ENCODE assay signal across 9 cellular contexts in the genomic region with DNA sequence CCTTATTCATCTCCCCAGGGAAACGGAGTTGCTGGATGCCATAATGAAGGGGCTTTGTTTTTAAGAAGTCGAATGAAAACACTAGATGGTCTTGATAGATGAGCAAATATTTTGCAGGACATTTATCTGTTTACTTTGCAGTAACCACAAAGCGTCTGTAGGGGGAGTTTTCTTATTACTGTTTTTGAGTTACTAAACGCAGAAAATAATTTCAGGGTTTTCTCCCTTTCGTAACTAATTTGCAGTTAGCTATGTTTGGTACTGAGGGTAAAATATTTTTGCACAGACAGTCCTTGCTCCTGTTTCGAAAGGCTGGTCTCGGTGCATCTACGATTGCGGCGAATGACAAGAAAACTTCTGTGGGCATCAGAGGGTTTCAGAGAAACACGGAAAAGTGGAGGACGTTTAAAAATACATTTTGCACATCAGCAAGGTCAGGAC.
DNase-seq lines count a peak whose midpoint lies in the region; ATAC-seq, FAIRE-seq and TF ChIP-seq lines count a peak whose summit lies in the region.
"Had no signal": no experiment of that assay in that cellular context is flagged by ENCODE, and none has a peak within 500 bp of the region (broad histone marks: within the 10 kb centered on the region; RNA-seq: fewer than 3 reads in every experiment).

No MANE protein-coding gene starts in this region.

- peaks cover 11% of the 10 kb centered on the region for H3K27me3 Mint-ChIP-seq in nephron progenitor cell (ENCODE audit: low read depth, poor library complexity)
- H3K27me3 Mint-ChIP-seq in activated naive CD8-positive, alpha-beta T cell treated with anti-CD3 and anti-CD28 coated beads, Interleukin-2, amount 50 U/mL, for 24 hours = peaks cover 12% of the 10 kb centered on the region
- peaks cover 4 to 7% (median 5%) of the 10 kb centered on the region in 3 donors for H3K27me3 Mint-ChIP-seq in immature natural killer cell (ENCODE audit: low read depth in 3 of 3)
- no peaks in the 10 kb centered on the region for H3K27me3 Mint-ChIP-seq in activated CD8-positive, alpha-beta memory T cell treated with anti-CD3 and anti-CD28 coated beads, Interleukin-2, amount 10 ng/mL, durations not matched to agents 7 days and 5 days

- H3K4me3 Mint-ChIP-seq in nephron progenitor cell (no peak overlapping the region), immature natural killer cell (no peak overlapping the region)
- no peak overlapping the region for H3K4me3 Mint-ChIP-seq in activated naive CD8-positive, alpha-beta T cell treated with anti-CD3 and anti-CD28 coated beads, Interleukin-2, amount 50 U/mL, for 24 hours
- no peak overlapping the region for H3K4me3 Mint-ChIP-seq in activated CD8-positive, alpha-beta memory T cell treated with anti-CD3 and anti-CD28 coated beads, Interleukin-2, amount 10 ng/mL, durations not matched to agents 7 days and 5 days

- DNase-seq in LHCN-M2 (ENCODE audit: low read depth) (peak; percentile 1), bronchial epithelial cell (ENCODE audit: low read depth) (no peak), nephron progenitor cell (no peak), immature natural killer cell (no peak), iPS-NIHi11 (ENCODE audit: low spot score) (no peak)
- no peak for DNase-seq in activated naive CD8-positive, alpha-beta T cell treated with anti-CD3 and anti-CD28 coated beads, Interleukin-2, amount 50 U/mL, for 24 hours
- DNase-seq in activated CD8-positive, alpha-beta memory T cell treated with anti-CD3 and anti-CD28 coated beads, Interleukin-2, amount 10 ng/mL, durations not matched to agents 7 days and 5 days = no peak
- DNase-seq: NCI-H526 treated with DMSO at 0.1 percent for 48 hours had no signal

- H3K27ac ChIP-seq in DOHH2 (ENCODE audit: low read depth, low read length) = no peak overlapping the region

- H3K9me3 ChIP-seq in DOHH2 (ENCODE audit: control insufficient read depth, insufficient read depth, low read length) = no peaks in the 10 kb centered on the region

- H3K4me2 ChIP-seq in DOHH2 (ENCODE audit: low read length) = no peak overlapping the region

- no peaks in the 10 kb centered on the region for H3K4me1 ChIP-seq in DOHH2 (ENCODE audit: control insufficient read depth, low read length)

- no peak overlapping the region for H3K4me3 ChIP-seq in DOHH2 (ENCODE audit: low read length)
- H3K4me3 ChIP-seq in bronchial epithelial cell (ENCODE audit: low read depth, low read length) = no peak overlapping the region

- H3K4me1 Mint-ChIP-seq in nephron progenitor cell = peaks cover 33% of the 10 kb centered on the region
- no peaks in the 10 kb centered on the region for H3K4me1 Mint-ChIP-seq in activated naive CD8-positive, alpha-beta T cell treated with anti-CD3 and anti-CD28 coated beads, Interleukin-2, amount 50 U/mL, for 24 hours
- H3K4me1 Mint-ChIP-seq in immature natural killer cell = no peaks in the 10 kb centered on the region
- no peaks in the 10 kb centered on the region for H3K4me1 Mint-ChIP-seq in activated CD8-positive, alpha-beta memory T cell treated with anti-CD3 and anti-CD28 coated beads, Interleukin-2, amount 10 ng/mL, durations not matched to agents 7 days and 5 days

- H3K27me3 ChIP-seq in DOHH2 (ENCODE audit: control insufficient read depth, low read length) (no peaks in the 10 kb centered on the region), bronchial epithelial cell (ENCODE audit: control insufficient read depth, insufficient read depth, low read length) (no peaks in the 10 kb centered on the region)

- H3F3A ChIP-seq in DOHH2 (ENCODE audit: control insufficient read depth, insufficient read depth) = no peaks in the 10 kb centered on the region

- CTCF ChIA-PET in activated CD8-positive, alpha-beta memory T cell treated with anti-CD3 and anti-CD28 coated beads, Interleukin-2, amount 10 ng/mL, durations not matched to agents 7 days and 5 days (lab: Charles Lee) = interaction anchor here (0.6 to 1.1 kb wide), 2 partner anchors 28 to 224 kb away, joined by 3 read pairs; no protein-coding TSS in a partner anchor

- TF ChIP-seq CTCF in DOHH2 (IDR thresholded peaks at IDR 0.05; ENCODE audit: low read depth, low read length, poor library complexity, severe bottlenecking) (peak; percentile 69), bronchial epithelial cell (IDR thresholded peaks at IDR 0.05; ENCODE audit: insufficient read depth, low read length, severe bottlenecking) (peak; percentile 21), nephron progenitor cell (IDR thresholded peaks at IDR 0.05) (peak; percentile 64)

- H3K9me2 ChIP-seq in DOHH2 (replicated peaks; ENCODE audit: control insufficient read depth, low read length) = no peaks in the 10 kb centered on the region

- no peaks in the 10 kb centered on the region for H3K9me3 Mint-ChIP-seq in nephron progenitor cell
- H3K9me3 Mint-ChIP-seq in activated naive CD8-positive, alpha-beta T cell treated with anti-CD3 and anti-CD28 coated beads, Interleukin-2, amount 50 U/mL, for 24 hours = no peaks in the 10 kb centered on the region
- H3K9me3 Mint-ChIP-seq in immature natural killer cell = no peaks in the 10 kb centered on the region
- no peaks in the 10 kb centered on the region for H3K9me3 Mint-ChIP-seq in activated CD8-positive, alpha-beta memory T cell treated with anti-CD3 and anti-CD28 coated beads, Interleukin-2, amount 10 ng/mL, durations not matched to agents 7 days and 5 days (ENCODE audit: low read depth)

- ATAC-seq in activated naive CD8-positive, alpha-beta T cell treated with anti-CD3 and anti-CD28 coated beads, Interleukin-2, amount 50 U/mL, for 24 hours = no peak
- ATAC-seq in activated CD8-positive, alpha-beta memory T cell treated with anti-CD3 and anti-CD28 coated beads, Interleukin-2, amount 10 ng/mL, durations not matched to agents 7 days and 5 days = no peak

- FAIRE-seq in bronchial epithelial cell (lab: Jason Lieb, UNC) = no peak

- H3K36me3 Mint-ChIP-seq in nephron progenitor cell (ENCODE audit: low read depth) (no peaks in the 10 kb centered on the region), immature natural killer cell (no peaks in the 10 kb centered on the region)
- no peaks in the 10 kb centered on the region for H3K36me3 Mint-ChIP-seq in activated naive CD8-positive, alpha-beta T cell treated with anti-CD3 and anti-CD28 coated beads, Interleukin-2, amount 50 U/mL, for 24 hours (ENCODE audit: low read depth)
- no peaks in the 10 kb centered on the region for H3K36me3 Mint-ChIP-seq in activated CD8-positive, alpha-beta memory T cell treated with anti-CD3 and anti-CD28 coated beads, Interleukin-2, amount 10 ng/mL, durations not matched to agents 7 days and 5 days

- H3K79me2 ChIP-seq in DOHH2 (ENCODE audit: control insufficient read depth, low read length) = no peaks in the 10 kb centered on the region

- H3K36me3 ChIP-seq in DOHH2 (ENCODE audit: control insufficient read depth, low read length) (no peaks in the 10 kb centered on the region), bronchial epithelial cell (ENCODE audit: control insufficient read depth, insufficient read depth, low read length) (no peaks in the 10 kb centered on the region)

- H3K27ac Mint-ChIP-seq in nephron progenitor cell = no peak overlapping the region
- no peak overlapping the region for H3K27ac Mint-ChIP-seq in activated naive CD8-positive, alpha-beta T cell treated with anti-CD3 and anti-CD28 coated beads, Interleukin-2, amount 50 U/mL, for 24 hours
- no peak overlapping the region for H3K27ac Mint-ChIP-seq in immature natural killer cell
- no peak overlapping the region for H3K27ac Mint-ChIP-seq in activated CD8-positive, alpha-beta memory T cell treated with anti-CD3 and anti-CD28 coated beads, Interleukin-2, amount 10 ng/mL, durations not matched to agents 7 days and 5 days

- H4K20me1 ChIP-seq in DOHH2 (ENCODE audit: control insufficient read depth, insufficient read depth, low read depth, low read length) = no peaks in the 10 kb centered on the region
